Comparison of ENCODE assay signal across 8 cellular contexts in genomic region chr16:50152386-50152806, GRCh38. TPM values are rescaled to one million over a fixed set of nuclear protein-coding genes. Genes with fewer than 3 reads are reported as not detected.
DNase-seq lines count a peak whose midpoint lies in the region; ATAC-seq and TF ChIP-seq lines count a peak whose summit lies in the region.

No MANE protein-coding gene starts in this region.

- TF ChIP-seq CTCF in lung (IDR thresholded peaks at IDR 0.05; ENCODE audit: control extremely low read depth, extremely low read depth) = no peak

- H3K9ac ChIP-seq in HUES48 (ENCODE audit: low read depth, low read length) = peak overlapping the region; percentile 99

- H3K9me3 Mint-ChIP-seq in CD8-positive, alpha-beta memory T cell = no peaks in the 10 kb centered on the region

- CTCF ChIA-PET in CD8-positive, alpha-beta memory T cell (lab: Charles Lee) = interaction anchor here (0.9 to 1.8 kb wide), 5 partner anchors 31 to 654 kb away, joined by 3 to 12 read pairs (median 4); partner anchors contain the start of genes CNEP1R1 and CYLD

- H3K27ac Mint-ChIP-seq in CD8-positive, alpha-beta memory T cell = peak overlapping the region; percentile 89 to 99 (median 98)

- H3K4me3 ChIP-seq in CD8-positive, alpha-beta memory T cell (ENCODE audit: low read length) = peak overlapping the region; percentile 64
- H3K4me3 ChIP-seq in HUES48 (ENCODE audit: low read depth, low read length) (peak overlapping the region; percentile 95), lung (peak overlapping the region; percentile 88)

- H3K36me3 Mint-ChIP-seq in CD8-positive, alpha-beta memory T cell = peaks cover 0 to 21% (median 2%) of the 10 kb centered on the region in 3 donors

- ATAC-seq in GM21423 (IDR thresholded peaks at IDR 0.05; ENCODE audit: unreplicated experiment) = peak; percentile 53
- peak; percentile 12 for ATAC-seq in lung (ENCODE audit: insufficient read depth, low FRiP score)

- no peaks in the 10 kb centered on the region for H3K27me3 Mint-ChIP-seq in CD8-positive, alpha-beta memory T cell

- peaks cover 40% of the 10 kb centered on the region for H3K4me1 ChIP-seq in CD8-positive, alpha-beta memory T cell (ENCODE audit: insufficient read depth, low read length)
- H3K4me1 ChIP-seq in HUES48 (ENCODE audit: control insufficient read depth, insufficient read depth, low read length) (peaks cover 20% of the 10 kb centered on the region), lung (ENCODE audit: control insufficient read depth in 2 of 2, insufficient read depth in 2 of 2, low read length in 2 of 2) (peaks cover 3 to 9% of the 10 kb centered on the region in 2 donors)

- POLR2A ChIA-PET in CD8-positive, alpha-beta memory T cell (lab: Charles Lee) = no interaction called here

- H3K36me3 ChIP-seq in CD8-positive, alpha-beta memory T cell (ENCODE audit: insufficient read depth, low read length) = no peaks in the 10 kb centered on the region
- H3K36me3 ChIP-seq in HUES48 (ENCODE audit: control insufficient read depth, insufficient read depth, low read length) (no peaks in the 10 kb centered on the region), lung (ENCODE audit: control insufficient read depth in 2 of 2, insufficient read depth in 2 of 2, low read length in 2 of 2) (no peaks in the 10 kb centered on the region)

- no peaks in the 10 kb centered on the region for H3K27me3 ChIP-seq in CD8-positive, alpha-beta memory T cell (ENCODE audit: insufficient read depth, low read length, poor library complexity, severe bottlenecking)
- H3K27me3 ChIP-seq in HUES48 (ENCODE audit: control insufficient read depth, insufficient read depth, low read length) (no peaks in the 10 kb centered on the region), lung (ENCODE audit: control insufficient read depth, insufficient read depth) (no peaks in the 10 kb centered on the region)

- peak overlapping the region; percentile 76 for H3K27ac ChIP-seq in CD8-positive, alpha-beta memory T cell (ENCODE audit: low read depth, low read length)
- H3K27ac ChIP-seq in HUES48 (ENCODE audit: low read depth, low read length) (peak overlapping the region; percentile 95), caudate nucleus (ENCODE audit: low read depth, low read length) (peak overlapping the region; percentile 99), lung (ENCODE audit: low read depth in 1 of 2, low read length in 1 of 2) (peak overlapping the region; percentile 83 to 100)

- 0 to 1% methylated on average over 24 of the region's 24 CpGs for WGBS in lung, 2 donors

- peak overlapping the region; percentile 91 to 96 (median 94) for H3K4me3 Mint-ChIP-seq in CD8-positive, alpha-beta memory T cell

- peaks cover 35 to 39% (median 38%) of the 10 kb centered on the region in 3 donors for H3K4me1 Mint-ChIP-seq in CD8-positive, alpha-beta memory T cell

- DNase-seq in CD8-positive, alpha-beta memory T cell = peak in 4 of 5 donors; percentile 59 to 83 (median 70)
- peak; percentile 27 to 71 (median 44) for DNase-seq in activated CD4-positive, CD25-positive, alpha-beta regulatory T cell (lab: John Stamatoyannopoulos, UW)
- DNase-seq in caudate nucleus (lab: John Stamatoyannopoulos, UW) (peak in 33 of 61 donors; percentile 11 to 73 (median 48)), lung (ENCODE audit: low spot score) (peak; percentile 40), DMS114 treated with DMSO at 0.1 percent for 48 hours (lab: John Stamatoyannopoulos, UW; ENCODE audit: unreplicated experiment) (no peak)
- DNase-seq in stimulated activated CD8-positive, alpha-beta memory T cell treated with anti-CD3 and anti-CD28 coated beads, Interleukin-12 subunit alpha, Interleukin-12 subunit beta, amount 100 ng/mL, for 4 hours (ENCODE audit: low read depth) = peak; percentile 43

- H3K9me3 ChIP-seq in CD8-positive, alpha-beta memory T cell (ENCODE audit: low read length) = no peaks in the 10 kb centered on the region
- H3K9me3 ChIP-seq in HUES48 (ENCODE audit: control insufficient read depth, insufficient read depth, low read length) = no peaks in the 10 kb centered on the region
- no peaks in the 10 kb centered on the region for H3K9me3 ChIP-seq in lung (ENCODE audit: control insufficient read depth in 2 of 2, insufficient read depth in 1 of 2, low read length in 1 of 2)

RNA-seq across cellular contexts. Expression of gene TENT4B, which starts 0.7 kb away (rescaled TPM):
- 10 to 100 TPM; 21.6 to 23.0 TPM for total RNA-seq in CD8-positive, alpha-beta memory T cell
- polyA plus RNA-seq in CD8-positive, alpha-beta memory T cell = 5.6 TPM
- total RNA-seq in lung = 10 to 100 TPM; 12.4 to 16.3 TPM
- polyA plus RNA-seq in lung = 1 to 10 TPM; 4.3 to 4.4 TPM
